ENCODE assay signal across 9 cellular contexts in genomic region chr19:36796714-36796999, GRCh38. TPM values are rescaled to one million over a fixed set of nuclear protein-coding genes. Genes with fewer than 3 reads are reported as not detected.
DNase-seq lines count a peak whose midpoint lies in the region; ATAC-seq and TF ChIP-seq lines count a peak whose summit lies in the region.
"Had no signal": no experiment of that assay in that cellular context is flagged by ENCODE, and none has a peak within 500 bp of the region (broad histone marks: within the 10 kb centered on the region; RNA-seq: fewer than 3 reads in every experiment).

No MANE protein-coding gene starts in this region.

- H3K27me3 Mint-ChIP-seq in CD4-positive, alpha-beta T cell, result peaks cover 9% of the 10 kb centered on the region

- H3K27me3 ChIP-seq in CD4-positive, alpha-beta T cell (ENCODE audit: control insufficient read depth, insufficient read depth, low read length), result no peaks in the 10 kb centered on the region
- H3K27me3 ChIP-seq in esophagus muscularis mucosa, result no peaks in the 10 kb centered on the region
- H3K27me3 ChIP-seq in prostate gland (replicated peaks; ENCODE audit: insufficient read depth), result no peaks in the 10 kb centered on the region
- H3K27me3 ChIP-seq: neural progenitor cell had no signal

- H3K36me3 Mint-ChIP-seq in CD4-positive, alpha-beta T cell (ENCODE audit: low read depth), result peaks cover 74% of the 10 kb centered on the region

- peak overlapping the region; percentile 100 for H3K4me3 Mint-ChIP-seq in CD4-positive, alpha-beta T cell
- H3K4me3 Mint-ChIP-seq: neural progenitor cell had no signal

- POLR2A ChIA-PET in CD4-positive, alpha-beta T cell (lab: Charles Lee), result interaction anchor here (0.6 to 2.3 kb wide), 9 partner anchors 24 to 798 kb away, joined by 3 to 16 read pairs (median 5); partner anchors contain the start of genes ZNF345, ZNF382, ZNF420 and ZNF540
- POLR2A ChIA-PET in RWPE1 (lab: Yijun Ruan, JAX; ENCODE audit: low non-redundant PET), result interaction anchor here (1.0 kb wide), 1 partner anchor 41 kb away, joined by 4 read pairs; no protein-coding TSS in a partner anchor

- H3K4me1 Mint-ChIP-seq in CD4-positive, alpha-beta T cell (ENCODE audit: low read depth), result peaks cover 26% of the 10 kb centered on the region
- H3K4me1 Mint-ChIP-seq: neural progenitor cell had no signal

- no peak for TF ChIP-seq CTCF in CD4-positive, alpha-beta T cell (IDR thresholded peaks at IDR 0.05)
- TF ChIP-seq CTCF in RWPE1 (conservative IDR thresholded peaks at IDR 0.05; ENCODE audit: low read depth), result no peak
- TF ChIP-seq CTCF in esophagus muscularis mucosa (IDR thresholded peaks at IDR 0.05), result no peak
- TF ChIP-seq CTCF in prostate gland (IDR thresholded peaks at IDR 0.05), result no peak

- peak overlapping the region; percentile 69 to 82 (median 74) for H3K4me3 ChIP-seq in esophagus muscularis mucosa
- peak overlapping the region; percentile 56 to 86 for H3K4me3 ChIP-seq in prostate gland
- H3K4me3 ChIP-seq: neural progenitor cell had no signal

- TF ChIP-seq POLR2A in esophagus muscularis mucosa (IDR thresholded peaks at IDR 0.05; ENCODE audit: low read depth), result no peak
- TF ChIP-seq POLR2A in prostate gland (IDR thresholded peaks at IDR 0.05), result no peak

- no peak for ATAC-seq in CD4-positive, alpha-beta T cell (ENCODE audit: poor library complexity)
- no peak for ATAC-seq in HG02610 (IDR thresholded peaks at IDR 0.05; ENCODE audit: unreplicated experiment)

- peak overlapping the region; percentile 99 for H3K27ac Mint-ChIP-seq in CD4-positive, alpha-beta T cell
- H3K27ac Mint-ChIP-seq: neural progenitor cell had no signal

- no peak for DNase-seq in CD4-positive, alpha-beta T cell
- no peak for DNase-seq in RWPE1 (ENCODE audit: low spot score)
- DNase-seq in esophagus muscularis mucosa (ENCODE audit: extremely low spot score), result no peak
- no peak for DNase-seq in prostate gland (ENCODE audit: low spot score)
- no peak for DNase-seq in kidney glomerular epithelial cell (lab: John Stamatoyannopoulos, UW)
- no peak for DNase-seq in NOMO-1 treated with DMSO at 0.1 percent for 48 hours (lab: John Stamatoyannopoulos, UW; ENCODE audit: unreplicated experiment)
- no peak for DNase-seq in NCI-H1417 treated with DMSO at 0.1 percent for 48 hours (lab: John Stamatoyannopoulos, UW)

- peak overlapping the region; percentile 67 for H3K27ac ChIP-seq in CD4-positive, alpha-beta T cell (ENCODE audit: low read depth, low read length)
- peak overlapping the region; percentile 74 for H3K27ac ChIP-seq in RWPE1
- peak overlapping the region; percentile 74 to 90 (median 77) for H3K27ac ChIP-seq in esophagus muscularis mucosa (replicated peaks in 1 of 4)
- peak overlapping the region; percentile 68 to 75 for H3K27ac ChIP-seq in prostate gland
- H3K27ac ChIP-seq: neural progenitor cell had no signal

- 17% methylated on average over 19 of the region's 19 CpGs for WGBS in esophagus muscularis mucosa
- 19% methylated on average over 19 of the region's 19 CpGs for WGBS in prostate gland

- CTCF ChIA-PET in CD4-positive, alpha-beta T cell (lab: Charles Lee), result interaction anchor here (0.7 to 0.9 kb wide), 2 partner anchors 54 to 307 kb away, joined by 3 read pairs; partner anchors contain the start of genes ZNF345 and ZNF566
- CTCF ChIA-PET in RWPE1 (lab: Yijun Ruan, JAX), result no interaction called here

- intact Hi-C loops in CD4-positive, alpha-beta T cell (cut with DNase I, micrococcal nuclease), result no loop called here
- intact Hi-C loops in esophagus muscularis mucosa (cut with DNase I), result loop anchor here (2.0 to 5.0 kb wide), 3 partner anchors 24 to 801 kb away; partner anchors contain the start of genes ZNF790 and ZNF850
- intact Hi-C loops in prostate gland (cut with DNase I), result no loop called here

- peaks cover 5 to 25% (median 16%) of the 10 kb centered on the region in 4 donors for H3K4me1 ChIP-seq in esophagus muscularis mucosa
- H3K4me1 ChIP-seq in prostate gland (replicated peaks), result no peaks in the 10 kb centered on the region
- H3K4me1 ChIP-seq: neural progenitor cell had no signal

- peaks cover 38% of the 10 kb centered on the region for H3K9me3 ChIP-seq in CD4-positive, alpha-beta T cell (ENCODE audit: control insufficient read depth, low read length)
- H3K9me3 ChIP-seq in esophagus muscularis mucosa (peaks cover 0 to 45% (median 32%) of the 10 kb centered on the region in 4 donors), prostate gland (no peaks in the 10 kb centered on the region)

- peaks cover 22% of the 10 kb centered on the region for H3K9me3 Mint-ChIP-seq in CD4-positive, alpha-beta T cell

- peaks cover 14 to 20% (median 14%) of the 10 kb centered on the region in 4 donors for H3K36me3 ChIP-seq in esophagus muscularis mucosa
- no peaks in the 10 kb centered on the region for H3K36me3 ChIP-seq in prostate gland
- H3K36me3 ChIP-seq: neural progenitor cell had no signal

- TF ChIP-seq EP300 in esophagus muscularis mucosa (IDR thresholded peaks at IDR 0.05), result no peak

RNA-seq across cellular contexts. Expression of gene ZNF850, which starts 24.1 kb away (rescaled TPM):
- 1 to 10 TPM in 1 of 2 experiments, under 1 TPM in 1; 0.77 to 2.1 TPM for total RNA-seq in CD4-positive, alpha-beta T cell
- total RNA-seq in esophagus muscularis mucosa (1 to 10 TPM; 1.3 to 2.4 (median 2.0) TPM), prostate gland (1 to 10 TPM; 2.4 to 10.0 TPM)

RNA-seq across cellular contexts. Expression of gene ZNF790, which starts 41.5 kb away (rescaled TPM):
- total RNA-seq in CD4-positive, alpha-beta T cell, result 1 to 10 TPM; 2.9 to 3.5 TPM
- 10 to 100 TPM in 1 of 4 donors, 1 to 10 TPM in 3; 5.8 to 11.1 (median 7.8) TPM for total RNA-seq in esophagus muscularis mucosa
- 10 to 100 TPM in 1 of 2 donors, 1 to 10 TPM in 1; 5.5 to 13.3 TPM for total RNA-seq in prostate gland

RNA-seq across cellular contexts. Expression of gene ZNF345, which starts 54.0 kb away (rescaled TPM):
- 1 to 10 TPM; 5.9 to 7.1 TPM for total RNA-seq in CD4-positive, alpha-beta T cell
- 1 to 10 TPM; 3.0 to 6.6 (median 4.3) TPM for total RNA-seq in esophagus muscularis mucosa
- total RNA-seq in prostate gland, result 10 to 100 TPM in 1 of 2 donors, 1 to 10 TPM in 1; 4.1 to 12.6 TPM
